In genomic region chr1:155942578-155943141, GRCh38 we compare ENCODE assay signal across 12 cellular contexts. TPM values are rescaled to one million over a fixed set of nuclear protein-coding genes. Genes with fewer than 3 reads are reported as not detected.
A peak's percentile ranks its signal among the peaks of the same experiment; 100 is the strongest.
DNase-seq lines count a peak whose midpoint lies in the region; ATAC-seq, FAIRE-seq and TF ChIP-seq lines count a peak whose summit lies in the region.
"Had no signal": no experiment of that assay in that cellular context is flagged by ENCODE, and none has a peak within 500 bp of the region (broad histone marks: within the 10 kb centered on the region; RNA-seq: fewer than 3 reads in every experiment).

No MANE protein-coding gene starts in this region.

- no peak for TF ChIP-seq CTCF in right atrium auricular region (IDR thresholded peaks at IDR 0.05)
- TF ChIP-seq CTCF in VCaP (conservative IDR thresholded peaks at IDR 0.05), result no peak
- TF ChIP-seq CTCF in uterus (IDR thresholded peaks at IDR 0.05), result no peak

- WGBS in right cardiac atrium, result 78% methylated on average over 11 of the region's 11 CpGs

- FAIRE-seq in GM12892 (lab: Jason Lieb, UNC), result no peak
- FAIRE-seq: H54 had no signal

- intact Hi-C loops in right cardiac atrium (cut with DNase I), result loop anchor here in 1 of 4 donors (5.0 kb wide), 1 partner anchor 35 kb away; the partner anchor contains the start of gene ARHGEF2
- intact Hi-C loops in uterus (cut with DNase I; ENCODE audit: low total_unique reads), result no loop called here

- H3K27ac Mint-ChIP-seq in memory B cell, result peak overlapping the region; percentile 60

- H3K4me1 Mint-ChIP-seq in memory B cell, result peaks cover 60% of the 10 kb centered on the region

- H3K36me3 ChIP-seq in right atrium auricular region (peaks cover 9% of the 10 kb centered on the region), uterus (no peaks in the 10 kb centered on the region)

- H3K4me3 Mint-ChIP-seq in memory B cell, result no peak overlapping the region

- no peaks in the 10 kb centered on the region for H3K9me3 Mint-ChIP-seq in memory B cell

- peaks cover 0 to 72% of the 10 kb centered on the region in 2 donors for H3K4me1 ChIP-seq in right atrium auricular region
- peaks cover 18% of the 10 kb centered on the region for H3K4me1 ChIP-seq in right cardiac atrium (ENCODE audit: control insufficient read depth, insufficient read depth, low read length)
- H3K4me1 ChIP-seq in uterus, result no peaks in the 10 kb centered on the region

- DNase-seq in right atrium auricular region (ENCODE audit: low spot score), result no peak
- no peak for DNase-seq in right cardiac atrium
- no peak for DNase-seq in memory B cell (ENCODE audit: low spot score in 2 of 2)
- DNase-seq in uterus, result no peak
- DNase-seq in hippocampal formation (lab: John Stamatoyannopoulos, UW), result no peak
- DNase-seq in GM12892 (ENCODE audit: insufficient read length), result no peak
- DNase-seq: NCI-H1436 treated with DMSO at 0.1 percent for 48 hours; stimulated activated CD4-positive, alpha-beta T cell treated with anti-CD3 and anti-CD28 coated beads, Interleukin-15, amount 100 ng/mL, for 24 hours had no signal

- TF ChIP-seq POLR2A in uterus (IDR thresholded peaks at IDR 0.05) (no peak), GM12892 (IDR thresholded peaks at IDR 0.05; ENCODE audit: low read depth, low read length) (no peak)

- H3K9me3 ChIP-seq in right atrium auricular region, result no peaks in the 10 kb centered on the region
- no peaks in the 10 kb centered on the region for H3K9me3 ChIP-seq in right cardiac atrium (ENCODE audit: control insufficient read depth, low read length)
- H3K9me3 ChIP-seq in uterus, result no peaks in the 10 kb centered on the region
- H3K9me3 ChIP-seq: suprapubic skin had no signal

- ATAC-seq in right cardiac atrium (no peak), memory B cell (ENCODE audit: low read depth) (no peak), HG03097 (IDR thresholded peaks at IDR 0.05; ENCODE audit: low FRiP score, unreplicated experiment) (no peak)

- H3K27me3 ChIP-seq in right atrium auricular region (no peaks in the 10 kb centered on the region), right cardiac atrium (ENCODE audit: control insufficient read depth, insufficient read depth) (no peaks in the 10 kb centered on the region), uterus (no peaks in the 10 kb centered on the region)
- H3K27me3 ChIP-seq: suprapubic skin had no signal

- H3K4me3 ChIP-seq in right atrium auricular region (no peak overlapping the region), right cardiac atrium (ENCODE audit: low read length) (no peak overlapping the region), uterus (no peak overlapping the region)
- H3K4me3 ChIP-seq: suprapubic skin had no signal

- H3K27ac ChIP-seq in right atrium auricular region, result peak overlapping the region; percentile 57 to 84
- H3K27ac ChIP-seq in right cardiac atrium (ENCODE audit: low read length), result no peak overlapping the region
- peak overlapping the region; percentile 98 for H3K27ac ChIP-seq in VCaP
- H3K27ac ChIP-seq in uterus, result peak overlapping the region; percentile 24 to 67

- peaks cover 2% of the 10 kb centered on the region for H3K36me3 Mint-ChIP-seq in memory B cell

- no peaks in the 10 kb centered on the region for H3K27me3 Mint-ChIP-seq in memory B cell

RNA-seq across cellular contexts. Expression of gene RXFP4, which starts 1.2 kb away (rescaled TPM):
- not detected for total RNA-seq in right atrium auricular region
- not detected for total RNA-seq in right cardiac atrium
- polyA plus RNA-seq in right cardiac atrium, result not detected
- not detected for total RNA-seq in uterus
- polyA plus RNA-seq in GM12892 (2012; ENCODE audit: missing spikeins), result 0.36 TPM
- total RNA-seq: suprapubic skin had no signal

RNA-seq across cellular contexts. Expression of gene KHDC4, which starts 8.4 kb away (rescaled TPM):
- 10 to 100 TPM; 13.4 to 25.9 TPM for total RNA-seq in right atrium auricular region
- 10 to 100 TPM; 24.0 to 29.3 (median 28.8) TPM for total RNA-seq in right cardiac atrium
- polyA plus RNA-seq in right cardiac atrium, result 20.0 TPM
- total RNA-seq in uterus, result 100 to 1,000 TPM in 1 of 4 donors, 10 to 100 TPM in 3; 28.8 to 139 (median 64.2) TPM
- 46.2 TPM for polyA plus RNA-seq in GM12892 (2012; ENCODE audit: missing spikeins)

RNA-seq across cellular contexts. Expression of gene RIT1, which starts 31.5 kb away (rescaled TPM):
- total RNA-seq in right atrium auricular region, result 10 to 100 TPM; 13.3 to 25.3 TPM
- 10 to 100 TPM; 21.6 to 26.2 (median 22.5) TPM for total RNA-seq in right cardiac atrium
- polyA plus RNA-seq in right cardiac atrium, result 9.4 TPM
- total RNA-seq in uterus, result 10 to 100 TPM; 12.8 to 65.6 (median 41.8) TPM
- polyA plus RNA-seq in GM12892 (2012; ENCODE audit: missing spikeins), result 19.8 TPM

RNA-seq across cellular contexts. Expression of gene ARHGEF2, which starts 35.7 kb away (rescaled TPM):
- total RNA-seq in right atrium auricular region (10 to 100 TPM; 50.8 to 69.8 TPM), right cardiac atrium (10 to 100 TPM; 56.6 to 75.7 (median 66.7) TPM), uterus (100 to 1,000 TPM in 1 of 4 donors, 10 to 100 TPM in 3; 59.4 to 178 (median 72.8) TPM)
- 34.9 TPM for polyA plus RNA-seq in right cardiac atrium
- 57.6 TPM for polyA plus RNA-seq in GM12892 (2012; ENCODE audit: missing spikeins)
